Comparison of ENCODE assay signal across 1 cellular context in genomic region chr16:66578596-66579531, GRCh38.
TF ChIP-seq lines count a peak whose summit lies in the region.

Gene CMTM2, plus strand, starts transcription at chr16:66579463. Its CDS starts 145 bp downstream, at chr16:66579608.

TF ChIP-seq in GM12878, 131 proteins besides CTCF, POLR2A, EP300 and RAD21:
- TF ChIP-seq EZH2 (IDR thresholded peaks at IDR 0.05; ENCODE audit: borderline replicate concordance, control insufficient read depth, low read depth, low read length) (0 out of 2 replicates have a peak, but pooled peaks have one; percentile 56), CEBPZ (IDR thresholded peaks at IDR 0.05; ENCODE audit: low read depth, low read length) (no peak), BCL3 (IDR thresholded peaks at IDR 0.05; ENCODE audit: borderline replicate concordance, insufficient read depth, low read depth, low read length, poor library complexity, severe bottlenecking) (no peak), BHLHE40 (IDR thresholded peaks at IDR 0.05; ENCODE audit: borderline replicate concordance in 1 of 2, low read depth in 2 of 2, low read length in 1 of 2) (peak in 1 of 2 experiments; percentile 23; a peak in 1 of 4 replicates), ELK1 (IDR thresholded peaks at IDR 0.05; ENCODE audit: low read depth, low read length) (no peak), RFX5 (IDR thresholded peaks at IDR 0.05; ENCODE audit: low read depth, low read length) (no peak), SUZ12 (IDR thresholded peaks at IDR 0.05; ENCODE audit: unreplicated experiment) (peak; percentile 60)
TF ChIP-seq in GM12878: peak in this region for 3.
